Comparison of ENCODE assay signal across 16 cellular contexts in the genomic region with DNA sequence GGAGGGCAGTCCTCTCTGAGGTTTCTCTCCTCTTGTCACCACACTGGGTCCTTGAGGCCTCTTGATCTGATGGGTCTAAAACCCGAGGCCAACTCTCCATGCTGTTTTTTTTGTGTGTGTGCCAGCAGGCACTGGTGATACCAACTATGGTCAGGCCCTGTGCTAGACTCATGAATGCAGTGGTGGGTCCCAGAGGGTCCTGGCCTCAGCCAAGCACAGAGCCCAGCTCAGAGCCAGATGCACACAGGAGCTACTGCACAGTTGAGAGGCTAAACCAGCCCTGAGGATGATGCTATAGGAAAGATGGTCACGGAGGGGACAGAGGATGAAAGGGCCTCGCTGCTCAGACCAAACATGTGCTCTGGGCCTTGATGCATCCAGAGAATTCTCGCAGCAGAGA. TPM values are rescaled to one million over a fixed set of nuclear protein-coding genes. Genes with fewer than 3 reads are reported as not detected.
A peak's percentile ranks its signal among the peaks of the same experiment; 100 is the strongest.
DNase-seq lines count a peak whose midpoint lies in the region; ATAC-seq and TF ChIP-seq lines count a peak whose summit lies in the region.
"Had no signal": no experiment of that assay in that cellular context is flagged by ENCODE, and none has a peak within 500 bp of the region (broad histone marks: within the 10 kb centered on the region; RNA-seq: fewer than 3 reads in every experiment).

No MANE protein-coding gene starts in this region.

- peaks cover 5% of the 10 kb centered on the region for H3K4me1 Mint-ChIP-seq in T-helper 17 cell
- no peaks in the 10 kb centered on the region for H3K4me1 Mint-ChIP-seq in MCF 10A (ENCODE audit: insufficient read depth, unreplicated experiment)
- H3K4me1 Mint-ChIP-seq: B cell had no signal

- no peaks in the 10 kb centered on the region for H3K9me3 Mint-ChIP-seq in MCF 10A (ENCODE audit: unreplicated experiment)
- H3K9me3 Mint-ChIP-seq: CD8-positive, alpha-beta T cell; GM23338; HFFc6 had no signal

- CTCF ChIA-PET in MCF 10A (lab: Yijun Ruan, JAX): interaction anchor here (0.6 kb wide), 1 partner anchor 352 kb away, joined by 3 read pairs; no protein-coding TSS in a partner anchor

- no peak for TF ChIP-seq CTCF in MCF 10A (IDR thresholded peaks at IDR 0.05; ENCODE audit: unreplicated experiment)

- no peak overlapping the region for H3K4me3 Mint-ChIP-seq in T-helper 17 cell
- H3K4me3 Mint-ChIP-seq in MCF 10A (ENCODE audit: unreplicated experiment): no peak overlapping the region
- H3K4me3 Mint-ChIP-seq: B cell; CD8-positive, alpha-beta T cell; GM23338; HFFc6 had no signal

- H3K9me3 ChIP-seq in T-helper 17 cell (ENCODE audit: control insufficient read depth, low read length, poor library complexity, severe bottlenecking): no peaks in the 10 kb centered on the region
- H3K9me3 ChIP-seq: BLaER1 treated with 17β-estradiol and CSF1 and Interleukin-3, amounts not matched to agents 10 nM and 100 nM had no signal

- peak; percentile 54 for DNase-seq in NCI-H187 treated with DMSO at 0.1 percent for 48 hours (lab: John Stamatoyannopoulos, UW)
- DNase-seq in NCI-H187 (lab: John Stamatoyannopoulos, UW): no peak
- no peak for DNase-seq in T-helper 17 cell
- DNase-seq in mesenteric fat pad (ENCODE audit: low spot score): peak; percentile 57
- no peak for DNase-seq in NCI-H446 treated with DMSO at 0.1 percent for 48 hours (lab: John Stamatoyannopoulos, UW)
- no peak for DNase-seq in MCF 10A (ENCODE audit: unreplicated experiment)
- DNase-seq in NCI-H128 (lab: John Stamatoyannopoulos, UW; ENCODE audit: unreplicated experiment): no peak
- DNase-seq: Calu3; CD8-positive, alpha-beta T cell; GDM1; H7; HFFc6 had no signal

- POLR2A ChIA-PET in MCF 10A (lab: Yijun Ruan, JAX): no interaction called here

- H3K27me3 Mint-ChIP-seq in T-helper 17 cell (peaks cover 22% of the 10 kb centered on the region), MCF 10A (ENCODE audit: insufficient read depth, unreplicated experiment) (no peaks in the 10 kb centered on the region)

- no peak for ATAC-seq in T-helper 17 cell
- ATAC-seq: CD8-positive, alpha-beta T cell; GM23338; HCT116 had no signal

- H3K27ac Mint-ChIP-seq in T-helper 17 cell (peak overlapping the region; percentile 34), MCF 10A (ENCODE audit: low read depth, unreplicated experiment) (no peak overlapping the region)
- H3K27ac Mint-ChIP-seq: B cell; CD8-positive, alpha-beta T cell; GM23338; HFFc6 had no signal

- intact Hi-C loops in MCF 10A (cut with micrococcal nuclease): no loop called here

- peaks cover 2% of the 10 kb centered on the region for H3K36me3 Mint-ChIP-seq in T-helper 17 cell (ENCODE audit: low read depth)
- H3K36me3 Mint-ChIP-seq in MCF 10A (ENCODE audit: insufficient read depth, unreplicated experiment): no peaks in the 10 kb centered on the region
- H3K36me3 Mint-ChIP-seq: CD8-positive, alpha-beta T cell had no signal

- BruUV-seq in MCF 10A (replicated peaks; lab: Mats Ljungman, UMichigan): no TSS peak

RNA-seq across cellular contexts. Expression of a gene that starts 33.5 kb away (rescaled TPM):
- 1 to 10 TPM; 1.8 to 4.3 TPM for total RNA-seq in T-helper 17 cell
- total RNA-seq in mesenteric fat pad: 64.8 TPM
- 0.96 and 1.1 TPM in 2 replicates for total RNA-seq in MCF 10A (2022)
- total RNA-seq: B cell had no signal

RNA-seq across cellular contexts. Expression of a gene that starts 56.5 kb away (rescaled TPM):
- 10 to 100 TPM; 34.5 to 37.3 TPM for total RNA-seq in T-helper 17 cell
- 58.9 TPM for total RNA-seq in mesenteric fat pad
- 180 and 212 TPM in 2 replicates for total RNA-seq in MCF 10A (2022)

Comparison
In these comparisons a context has a peak if more than half of its experiments do, and no peak if none do; other contexts are left out.
1. DNase-seq: peak in NCI-H187 treated with DMSO at 0.1 percent for 48 hours (single experiment) and mesenteric fat pad (single experiment); none in NCI-H187 (0 of 2), T-helper 17 cell (0 of 3), NCI-H446 treated with DMSO at 0.1 percent for 48 hours (single experiment), MCF 10A (single experiment) and NCI-H128 (single experiment).
2. RNA of a gene that starts 33.5 kb away (total RNA-seq): 64.8 TPM in mesenteric fat pad (single experiment); 1.8 to 4.3 TPM in T-helper 17 cell and 0.96 to 1.1 TPM in MCF 10A; every median in the first group is over 10 times any median in the second.